ENCODE assay signal across 26 cellular contexts in genomic region chr1:94260635-94261387, GRCh38. TPM values are rescaled to one million over a fixed set of nuclear protein-coding genes. Genes with fewer than 3 reads are reported as not detected.
DNase-seq lines count a peak whose midpoint lies in the region; ATAC-seq and TF ChIP-seq lines count a peak whose summit lies in the region.
"Had no signal": no experiment of that assay in that cellular context is flagged by ENCODE, and none has a peak within 500 bp of the region (broad histone marks: within the 10 kb centered on the region; RNA-seq: fewer than 3 reads in every experiment).

No MANE protein-coding gene starts in this region.

- H3K36me3 ChIP-seq in GM23248 (ENCODE audit: low read depth) = no peaks in the 10 kb centered on the region
- no peaks in the 10 kb centered on the region for H3K36me3 ChIP-seq in PC-3 (ENCODE audit: low read depth, low read length)
- no peaks in the 10 kb centered on the region for H3K36me3 ChIP-seq in brain microvascular endothelial cell (replicated peaks)
- H3K36me3 ChIP-seq in testis (ENCODE audit: low read depth, missing control alignments) = no peaks in the 10 kb centered on the region
- H3K36me3 ChIP-seq: MG63, SJSA1 had no signal

- H3K27ac ChIP-seq in GM23248 (peak overlapping the region; percentile 90; the same call in 1 of the 2 replicates), PC-3 (ENCODE audit: low read length) (peak overlapping the region; percentile 98), brain microvascular endothelial cell (peak overlapping the region; percentile 96), testis (no peak overlapping the region)
- H3K27ac ChIP-seq: C4-2B, SJSA1 had no signal

- no peak overlapping the region for H2AFZ ChIP-seq in GM23248
- H2AFZ ChIP-seq in PC-3 (ENCODE audit: low read length) = no peak overlapping the region

- peaks cover 4 to 11% (median 8%) of the 10 kb centered on the region in 3 donors for H3K4me1 Mint-ChIP-seq in naive B cell
- H3K4me1 Mint-ChIP-seq: CD8-positive, alpha-beta memory T cell; T-cell had no signal

- H3K9ac ChIP-seq in GM23248 (no peak overlapping the region), PC-3 (ENCODE audit: low read length) (no peak overlapping the region; the same call in 1 of the 2 replicates)

- H3K36me3 Mint-ChIP-seq in naive B cell = no peaks in the 10 kb centered on the region
- H3K36me3 Mint-ChIP-seq: CD8-positive, alpha-beta memory T cell; T-cell had no signal

- CTCF ChIA-PET in PC-3 (lab: Charles Lee) = no interaction called here

- WGBS in GM23248 (ENCODE audit: low coverage in 1 of 2, low lambda C conversion rate in 2 of 2, missing lambda C conversion rate in 2 of 2), 2 experiments = 91 to 97% methylated on average over 2 of the region's 2 CpGs
- WGBS in testis, 2 donors = 93 to 95% methylated on average over 2 of the region's 2 CpGs

- in situ Hi-C loops in GM23248 (cut with MboI) (no loop called here), brain microvascular endothelial cell (cut with HindIII; ENCODE audit: low pct_ligation_motif_present, low sequenced_read_pairs) (no loop called here)

- intact Hi-C loops in PC-3 (cut with micrococcal nuclease) (no loop called here), testis (cut with DNase I; ENCODE audit: low total_unique reads) (no loop called here)

- H3K4me3 Mint-ChIP-seq in naive B cell = no peak overlapping the region
- H3K4me3 Mint-ChIP-seq: CD8-positive, alpha-beta memory T cell; H9; T-cell had no signal

- no peak overlapping the region for H3K4me2 ChIP-seq in GM23248 (ENCODE audit: unreplicated experiment)
- H3K4me2 ChIP-seq in PC-3 (ENCODE audit: low read length) = no peak overlapping the region

- no peaks in the 10 kb centered on the region for H3K9me3 ChIP-seq in GM23248 (ENCODE audit: low read depth)
- H3K9me3 ChIP-seq in PC-3 (ENCODE audit: low read length) = no peaks in the 10 kb centered on the region
- H3K9me3 ChIP-seq in testis = no peaks in the 10 kb centered on the region
- H3K9me3 ChIP-seq: MG63, SJSA1 had no signal

- POLR2A ChIA-PET in PC-3 (lab: Charles Lee; ENCODE audit: unreplicated experiment) = interaction anchor here (1.4 kb wide), 1 partner anchor 65 kb away, joined by 5 read pairs; no protein-coding TSS in a partner anchor

- no TSS peak for BruUV-seq in PC-3 (replicated peaks; lab: Mats Ljungman, UMichigan)

- H3K27me3 ChIP-seq in GM23248 (replicated peaks; ENCODE audit: insufficient read depth) (no peaks in the 10 kb centered on the region), PC-3 (ENCODE audit: low read length) (no peaks in the 10 kb centered on the region), brain microvascular endothelial cell (replicated peaks) (no peaks in the 10 kb centered on the region), testis (no peaks in the 10 kb centered on the region)
- H3K27me3 ChIP-seq: MG63, SJSA1 had no signal

- ATAC-seq in PC-3 (no peak), naive B cell (ENCODE audit: low read depth in 2 of 2) (peak; percentile 46 to 58)
- ATAC-seq: HepG2, K562, T-cell had no signal

- H3F3A ChIP-seq in GM23248 (ENCODE audit: insufficient read depth) (peaks cover 49% of the 10 kb centered on the region), PC-3 (ENCODE audit: low read length, unreplicated experiment) (peaks cover 11% of the 10 kb centered on the region)

- H3K4me3 ChIP-seq in GM23248 (no peak overlapping the region), PC-3 (ENCODE audit: low read length) (no peak overlapping the region), brain microvascular endothelial cell (ENCODE audit: low read depth, low read length) (no peak overlapping the region), testis (no peak overlapping the region)
- H3K4me3 ChIP-seq: K562, MG63, SJSA1 had no signal

- peaks cover 9% of the 10 kb centered on the region; the same call in 1 of the 2 replicates for H3K79me2 ChIP-seq in GM23248 (ENCODE audit: insufficient read depth)
- peaks cover 31% of the 10 kb centered on the region for H3K79me2 ChIP-seq in PC-3 (ENCODE audit: low read length)

- H3K4me1 ChIP-seq in GM23248 (ENCODE audit: insufficient read depth) (peaks cover 45% of the 10 kb centered on the region), PC-3 (ENCODE audit: insufficient read depth, low read length) (peaks cover 58% of the 10 kb centered on the region), testis (no peaks in the 10 kb centered on the region)

- no peak for TF ChIP-seq POLR2A in testis (IDR thresholded peaks at IDR 0.05)

- H3K27me3 Mint-ChIP-seq in naive B cell = peaks cover 13 to 45% (median 19%) of the 10 kb centered on the region in 3 donors

- TF ChIP-seq CTCF in PC-3 (conservative IDR thresholded peaks at IDR 0.05; ENCODE audit: low read depth, low read length) (no peak), brain microvascular endothelial cell (IDR thresholded peaks at IDR 0.05; ENCODE audit: low read depth, low read length, missing control alignments) (no peak), testis (IDR thresholded peaks at IDR 0.05) (no peak)

- DNase-seq in GM23248 (no peak), PC-3 (no peak), brain microvascular endothelial cell (no peak), naive B cell (no peak), cortex of kidney (lab: John Stamatoyannopoulos, UW) (no peak), GDM1 (lab: John Stamatoyannopoulos, UW) (no peak), dedifferentiated amniotic fluid mesenchymal stem cell (ENCODE audit: extremely low spot score) (no peak), testis (no peak)
- DNase-seq: CD8-positive, alpha-beta memory T cell; DMS79 treated with DMSO at 0.1 percent for 48 hours; H9; Kasumi-1; MG63; NCI-H1048; NCI-H1417; NCI-H1694; NCI-H2029 treated with DMSO at 0.1 percent for 48 hours; NCI-H446 treated with DMSO at 0.1 percent for 48 hours; NCI-H526; NCI-H82; NK-92 treated with Interleukin-12 subunit alpha and Interleukin-12 subunit beta, amount 100 ng/mL, for 24 hours; T-cell had no signal

- H4K20me1 ChIP-seq in GM23248 (ENCODE audit: insufficient read depth) = no peaks in the 10 kb centered on the region
- no peaks in the 10 kb centered on the region for H4K20me1 ChIP-seq in PC-3 (ENCODE audit: low read length)

- H3K27ac Mint-ChIP-seq in naive B cell = peak overlapping the region in 2 of 6 donors; percentile 35 to 57
- H3K27ac Mint-ChIP-seq: CD8-positive, alpha-beta memory T cell; H9; T-cell had no signal

- H3K9me3 Mint-ChIP-seq in naive B cell = peaks cover 0 to 8% (median 2%) of the 10 kb centered on the region in 7 donors
- H3K9me3 Mint-ChIP-seq: CD8-positive, alpha-beta memory T cell had no signal

- H3K9me2 ChIP-seq in GM23248 (ENCODE audit: insufficient read depth) (no peaks in the 10 kb centered on the region), PC-3 (replicated peaks; ENCODE audit: low read length) (no peaks in the 10 kb centered on the region)

RNA-seq across cellular contexts. Expression of gene ARHGAP29, which starts 23.4 kb away (rescaled TPM):
- total RNA-seq in GM23248 (2014; rRNA removed; shearing (Covaris generic)) = 114 and 120 TPM in 2 replicates
- polyA plus RNA-seq in GM23248 (2016; fragmentation: Nextera tagmentation; extraction: Ambion mirVana) (145 and 152 TPM in 2 replicates), naive B cell (ENCODE audit: low read depth in 6 of 6) (not detected), testis (ENCODE audit: insufficient read depth, low read depth, low replicate concordance) (24.9 TPM)
- total RNA-seq in PC-3 (2014; rRNA removed) (161 and 166 TPM in 2 replicates), testis (10 to 100 TPM; 34.7 to 41.7 TPM)
- total RNA-seq: CD8-positive, alpha-beta memory T cell had no signal
- polyA plus RNA-seq: CD8-positive, alpha-beta memory T cell had no signal

Comparison
In these comparisons a context has a peak if more than half of its experiments do, and no peak if none do; other contexts are left out.
1. H3K27ac ChIP-seq: peak in GM23248 (single experiment), PC-3 (single experiment) and brain microvascular endothelial cell (single experiment); none in testis (0 of 2).